1 cellular context compared by ENCODE assay signal in the genomic region with DNA sequence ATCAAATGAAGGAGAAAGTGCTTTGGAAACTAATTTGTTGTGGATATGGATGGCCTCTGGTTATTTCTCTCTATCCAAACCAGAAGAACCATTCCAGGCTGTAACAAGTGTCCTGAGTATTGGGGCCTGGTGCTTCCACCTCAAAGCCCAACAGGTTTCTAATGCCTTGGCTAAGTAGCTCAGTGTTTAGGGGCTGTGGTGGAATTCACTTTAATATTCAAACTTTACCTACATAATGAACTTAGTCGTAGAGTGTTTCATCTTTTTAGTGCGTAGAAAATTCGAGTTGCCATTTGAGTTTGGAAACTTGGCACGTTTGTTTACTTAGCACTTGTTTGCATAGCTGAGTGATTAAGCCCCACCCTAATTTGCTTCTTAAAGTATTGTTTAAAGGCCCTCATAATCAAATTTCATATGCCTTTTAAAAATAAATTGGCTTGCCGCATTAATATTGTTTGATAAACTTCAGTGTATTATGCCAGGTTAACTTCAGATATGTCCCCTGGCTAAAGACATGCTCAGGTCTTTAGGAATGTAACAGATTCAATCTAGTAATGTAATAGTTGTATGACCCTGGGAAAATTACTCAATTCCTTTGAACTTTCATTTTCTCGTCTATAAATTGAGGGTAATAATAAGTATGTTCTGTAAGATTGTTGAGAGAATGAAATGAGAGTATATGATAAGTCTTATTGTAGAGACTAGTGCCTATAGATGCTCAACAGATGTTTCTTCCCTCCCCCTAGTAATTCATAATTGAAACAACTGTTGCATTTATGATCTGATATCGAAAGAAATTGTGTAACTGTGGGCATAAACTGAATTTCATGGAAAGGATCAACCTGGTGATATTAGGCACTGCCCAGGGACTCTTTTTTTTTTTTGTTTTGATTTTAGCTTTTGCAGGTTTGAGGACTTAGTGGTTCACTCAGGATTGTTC.
TF ChIP-seq lines count a peak whose summit lies in the region.

No MANE protein-coding gene starts in this region.

TF ChIP-seq in HCT116, 20 proteins besides CTCF, POLR2A, EP300 and RAD21 (continued from another document):
- TF ChIP-seq, protein P1, sequence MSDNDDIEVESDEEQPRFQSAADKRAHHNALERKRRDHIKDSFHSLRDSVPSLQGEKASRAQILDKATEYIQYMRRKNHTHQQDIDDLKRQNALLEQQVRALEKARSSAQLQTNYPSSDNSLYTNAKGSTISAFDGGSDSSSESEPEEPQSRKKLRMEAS (IDR thresholded peaks at IDR 0.05), result no peak
- TF ChIP-seq EGR1 (IDR thresholded peaks at IDR 0.05; ENCODE audit: low read depth) (no peak), YY1 (IDR thresholded peaks at IDR 0.05; ENCODE audit: extremely low read depth, insufficient replicate concordance, low read depth, low read length) (no peak), ZNF274 (IDR thresholded peaks at IDR 0.05; ENCODE audit: low read depth, low read length) (no peak)
- TF ChIP-seq, protein P2, sequence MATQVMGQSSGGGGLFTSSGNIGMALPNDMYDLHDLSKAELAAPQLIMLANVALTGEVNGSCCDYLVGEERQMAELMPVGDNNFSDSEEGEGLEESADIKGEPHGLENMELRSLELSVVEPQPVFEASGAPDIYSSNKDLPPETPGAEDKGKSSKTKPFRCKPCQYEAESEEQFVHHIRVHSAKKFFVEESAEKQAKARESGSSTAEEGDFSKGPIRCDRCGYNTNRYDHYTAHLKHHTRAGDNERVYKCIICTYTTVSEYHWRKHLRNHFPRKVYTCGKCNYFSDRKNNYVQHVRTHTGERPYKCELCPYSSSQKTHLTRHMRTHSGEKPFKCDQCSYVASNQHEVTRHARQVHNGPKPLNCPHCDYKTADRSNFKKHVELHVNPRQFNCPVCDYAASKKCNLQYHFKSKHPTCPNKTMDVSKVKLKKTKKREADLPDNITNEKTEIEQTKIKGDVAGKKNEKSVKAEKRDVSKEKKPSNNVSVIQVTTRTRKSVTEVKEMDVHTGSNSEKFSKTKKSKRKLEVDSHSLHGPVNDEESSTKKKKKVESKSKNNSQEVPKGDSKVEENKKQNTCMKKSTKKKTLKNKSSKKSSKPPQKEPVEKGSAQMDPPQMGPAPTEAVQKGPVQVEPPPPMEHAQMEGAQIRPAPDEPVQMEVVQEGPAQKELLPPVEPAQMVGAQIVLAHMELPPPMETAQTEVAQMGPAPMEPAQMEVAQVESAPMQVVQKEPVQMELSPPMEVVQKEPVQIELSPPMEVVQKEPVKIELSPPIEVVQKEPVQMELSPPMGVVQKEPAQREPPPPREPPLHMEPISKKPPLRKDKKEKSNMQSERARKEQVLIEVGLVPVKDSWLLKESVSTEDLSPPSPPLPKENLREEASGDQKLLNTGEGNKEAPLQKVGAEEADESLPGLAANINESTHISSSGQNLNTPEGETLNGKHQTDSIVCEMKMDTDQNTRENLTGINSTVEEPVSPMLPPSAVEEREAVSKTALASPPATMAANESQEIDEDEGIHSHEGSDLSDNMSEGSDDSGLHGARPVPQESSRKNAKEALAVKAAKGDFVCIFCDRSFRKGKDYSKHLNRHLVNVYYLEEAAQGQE (IDR thresholded peaks at IDR 0.05; ENCODE audit: low read depth), result no peak
